Comparison of ENCODE assay signal across 10 cellular contexts in the genomic region with DNA sequence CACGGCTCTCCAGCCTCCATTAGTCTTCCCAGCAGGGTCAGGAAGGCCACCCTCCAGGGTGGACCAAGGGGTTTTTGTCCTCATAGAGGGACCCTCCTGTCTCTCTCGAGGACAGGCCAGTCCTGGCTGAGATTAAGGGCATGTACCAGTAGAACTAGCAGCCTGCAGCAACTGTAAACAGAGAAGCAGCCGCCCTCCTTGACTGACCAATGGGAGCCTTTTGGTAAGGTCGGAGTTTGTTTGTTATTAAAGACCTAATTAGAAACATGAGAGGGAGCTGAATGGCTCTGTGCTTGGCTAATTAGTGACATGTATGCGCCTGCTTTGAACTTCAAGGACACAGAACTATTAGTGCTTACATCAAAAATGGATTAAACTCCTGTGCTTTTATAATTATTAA.
DNase-seq lines count a peak whose midpoint lies in the region; ATAC-seq and TF ChIP-seq lines count a peak whose summit lies in the region.
"Had no signal": no experiment of that assay in that cellular context is flagged by ENCODE, and none has a peak within 500 bp of the region (broad histone marks: within the 10 kb centered on the region; RNA-seq: fewer than 3 reads in every experiment).

No MANE protein-coding gene starts in this region.

- no peak for TF ChIP-seq CTCF in gastrocnemius medialis (IDR thresholded peaks at IDR 0.05 in 4 of 5, conservative IDR thresholded peaks at IDR 0.05 in 1 of 5)

- H3K27ac ChIP-seq in gastrocnemius medialis, result peak overlapping the region; percentile 31 to 87 (median 45)
- H3K27ac ChIP-seq: epithelial cell of prostate had no signal

- peaks cover 30 to 35% of the 10 kb centered on the region in 2 donors for H3K4me1 ChIP-seq in gastrocnemius medialis

- H3K36me3 ChIP-seq in gastrocnemius medialis, result no peaks in the 10 kb centered on the region

- no peaks in the 10 kb centered on the region for H3K27me3 ChIP-seq in gastrocnemius medialis

- intact Hi-C loops in gastrocnemius medialis (cut with DNase I; ENCODE audit: low total_unique reads), result loop anchor here (10.0 kb wide), 1 partner anchor 340 kb away; the partner anchor contains the start of gene SRSF1

- no peak overlapping the region for H3K4me3 ChIP-seq in gastrocnemius medialis

- DNase-seq in G401 (ENCODE audit: low spot score), result peak; percentile 27
- peak; percentile 46 for DNase-seq in NCI-H2196 (lab: John Stamatoyannopoulos, UW; ENCODE audit: unreplicated experiment)
- peak; percentile 47 for DNase-seq in ecto neural progenitor cell (ENCODE audit: low spot score)
- DNase-seq in gastrocnemius medialis, result no peak
- DNase-seq: retina, SW 1271 had no signal

- in situ Hi-C loops in G401 (cut with HindIII; ENCODE audit: low sequenced_read_pairs) (no loop called here), gastrocnemius medialis (cut with MboI; ENCODE audit: low sequenced_read_pairs in 4 of 4) (loop anchor here in 1 of 4 donors (5.0 kb wide), 1 partner anchor 418 kb away; no protein-coding TSS in a partner anchor)

- TF ChIP-seq POLR2A in gastrocnemius medialis (IDR thresholded peaks at IDR 0.05), result no peak

- ATAC-seq in gastrocnemius medialis (no peak), GM21381 (IDR thresholded peaks at IDR 0.05; ENCODE audit: unreplicated experiment) (no peak), GM21423 (IDR thresholded peaks at IDR 0.05; ENCODE audit: unreplicated experiment) (no peak), HG03457 (IDR thresholded peaks at IDR 0.05; ENCODE audit: unreplicated experiment) (no peak)

- H3K9me3 ChIP-seq in gastrocnemius medialis, result no peaks in the 10 kb centered on the region

Comparison
In these comparisons a context has a peak if more than half of its experiments do, and no peak if none do; other contexts are left out.
1. DNase-seq: peak in G401 (single experiment), NCI-H2196 (single experiment) and ecto neural progenitor cell (single experiment); none in gastrocnemius medialis (0 of 2).